Comparison of ENCODE assay signal across 8 cellular contexts in the genomic region with DNA sequence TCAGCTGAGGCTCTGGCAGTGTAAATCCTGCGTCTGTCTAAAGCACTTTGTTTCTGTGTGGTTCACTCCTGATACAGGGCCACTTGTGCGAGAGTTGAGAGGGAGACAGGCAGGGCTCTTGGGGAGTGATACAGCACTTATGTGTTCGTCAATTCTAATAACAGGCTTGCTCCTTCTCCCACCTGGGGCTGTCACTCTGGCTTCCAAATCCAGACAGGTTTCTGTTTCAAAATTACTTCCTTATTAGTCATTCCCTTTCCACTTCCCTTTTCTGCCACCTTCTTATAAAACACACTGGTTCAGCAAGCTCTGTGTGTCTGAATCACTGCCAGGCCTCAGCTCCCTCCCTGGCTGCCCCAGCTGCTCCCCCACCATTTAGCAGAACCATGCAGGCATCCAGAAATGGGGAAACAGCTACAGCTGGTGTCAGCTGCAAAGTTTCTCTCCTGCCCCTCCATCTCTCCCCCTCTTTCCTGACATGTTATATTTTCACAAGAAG. TPM values are rescaled to one million over a fixed set of nuclear protein-coding genes. Genes with fewer than 3 reads are reported as not detected.
DNase-seq lines count a peak whose midpoint lies in the region; ATAC-seq and TF ChIP-seq lines count a peak whose summit lies in the region.

No MANE protein-coding gene starts in this region.

- intact Hi-C loops in activated B cell treated with CpG ODN at 0.5 μM for 24 hours (cut with micrococcal nuclease), result loop anchor here (1.0 to 5.0 kb wide), 7 partner anchors 13 to 236 kb away; a partner anchor contains a TSS
- intact Hi-C loops in right cardiac atrium (cut with DNase I), result no loop called here
- intact Hi-C loops in sigmoid colon (cut with DNase I), result no loop called here

- peak overlapping the region; percentile 39 for H3K4me3 Mint-ChIP-seq in activated B cell treated with CpG ODN at 0.5 μM for 24 hours

- POLR2A ChIA-PET in activated B cell treated with CpG ODN at 0.5 μM for 24 hours (lab: Charles Lee), result interaction anchor here (0.6 to 1.3 kb wide), 4 partner anchors 12 to 62 kb away, joined by 3 to 9 read pairs (median 4); no protein-coding TSS in a partner anchor

- TF ChIP-seq CTCF in activated B cell treated with CpG ODN at 0.5 μM for 24 hours (IDR thresholded peaks at IDR 0.05), result no peak
- TF ChIP-seq CTCF in sigmoid colon (IDR thresholded peaks at IDR 0.05), result no peak

- peak overlapping the region; percentile 10 for H3K27ac ChIP-seq in right cardiac atrium (ENCODE audit: low read length)
- H3K27ac ChIP-seq in sigmoid colon, result peak overlapping the region; percentile 61 to 72 (median 67)

- H3K27me3 Mint-ChIP-seq in activated B cell treated with CpG ODN at 0.5 μM for 24 hours, result no peaks in the 10 kb centered on the region

- TF ChIP-seq EP300 in sigmoid colon (IDR thresholded peaks at IDR 0.05), result no peak

- H3K4me3 ChIP-seq in right cardiac atrium (ENCODE audit: low read length), result no peak overlapping the region
- H3K4me3 ChIP-seq in sigmoid colon, result no peak overlapping the region

- H3K36me3 ChIP-seq in sigmoid colon, result no peaks in the 10 kb centered on the region

- peak overlapping the region; percentile 92 for H3K27ac Mint-ChIP-seq in activated B cell treated with CpG ODN at 0.5 μM for 24 hours

- peak; percentile 14 for DNase-seq in stimulated activated CD4-positive, alpha-beta T cell treated with anti-CD3 and anti-CD28 coated beads, Interleukin-15, amount 100 ng/mL, for 24 hours
- no peak for DNase-seq in stimulated activated CD4-positive, alpha-beta T cell treated with anti-CD3 and anti-CD28 coated beads, Interleukin-12 subunit alpha, Interleukin-12 subunit beta, amount 100 ng/mL, for 4 hours
- DNase-seq in NCI-H1694 treated with DMSO at 0.1 percent for 48 hours (lab: John Stamatoyannopoulos, UW) (peak; percentile 88), activated B cell treated with CpG ODN at 0.5 μM for 24 hours (peak; percentile 41), right cardiac atrium (peak; percentile 55 to 83 (median 82)), sigmoid colon (peak; percentile 83)
- no peak for DNase-seq in activated CD4-positive, alpha-beta T cell treated with anti-CD3 and anti-CD28 coated beads, Interleukin-2, amount 50 U/mL, for 4 hours

- H3K4me1 Mint-ChIP-seq in activated B cell treated with CpG ODN at 0.5 μM for 24 hours, result peaks cover 28% of the 10 kb centered on the region

- H3K9me3 ChIP-seq in right cardiac atrium (ENCODE audit: control insufficient read depth, low read length) (no peaks in the 10 kb centered on the region), sigmoid colon (no peaks in the 10 kb centered on the region)

- no peaks in the 10 kb centered on the region for H3K9me3 Mint-ChIP-seq in activated B cell treated with CpG ODN at 0.5 μM for 24 hours

- no peak for TF ChIP-seq POLR2A in sigmoid colon (IDR thresholded peaks at IDR 0.05)

- 28% methylated on average over 3 of the region's 3 CpGs for WGBS in right cardiac atrium
- WGBS in sigmoid colon, 2 donors, result 4 to 30% methylated on average over 3 of the region's 3 CpGs

- H3K4me1 ChIP-seq in right cardiac atrium (ENCODE audit: control insufficient read depth, insufficient read depth, low read length) (peaks cover 5% of the 10 kb centered on the region), sigmoid colon (peaks cover 0 to 17% (median 14%) of the 10 kb centered on the region in 4 donors)

- ATAC-seq in HG02981 (IDR thresholded peaks at IDR 0.05; ENCODE audit: unreplicated experiment), result peak; percentile 78
- peak; percentile 98 for ATAC-seq in activated B cell treated with CpG ODN at 0.5 μM for 24 hours (ENCODE audit: low read depth)
- peak; percentile 81 to 84 for ATAC-seq in right cardiac atrium

- CTCF ChIA-PET in activated B cell treated with CpG ODN at 0.5 μM for 24 hours (lab: Charles Lee), result interaction anchor here (1.4 to 1.5 kb wide), 2 partner anchors 10 to 49 kb away, joined by 3 to 6 read pairs; no protein-coding TSS in a partner anchor

- H3K36me3 Mint-ChIP-seq in activated B cell treated with CpG ODN at 0.5 μM for 24 hours (ENCODE audit: low read depth), result no peaks in the 10 kb centered on the region

- H3K27me3 ChIP-seq in right cardiac atrium (ENCODE audit: control insufficient read depth, insufficient read depth) (no peaks in the 10 kb centered on the region), sigmoid colon (no peaks in the 10 kb centered on the region)

RNA-seq across cellular contexts. Expression of a gene that starts 58.5 kb away (rescaled TPM):
- total RNA-seq in activated B cell treated with CpG ODN at 0.5 μM for 24 hours (18.7 and 21.4 TPM in 2 replicates), right cardiac atrium (1 to 10 TPM; 5.8 to 8.5 (median 7.0) TPM), sigmoid colon (10 to 100 TPM; 17.2 to 33.8 (median 23.2) TPM)
- polyA plus RNA-seq in right cardiac atrium (2.5 TPM), sigmoid colon (10 to 100 TPM; 14.4 to 27.3 (median 22.2) TPM)

Comparison
In these comparisons a context has a peak if more than half of its experiments do, and no peak if none do; other contexts are left out.
1. DNase-seq: peak in stimulated activated CD4-positive, alpha-beta T cell treated with anti-CD3 and anti-CD28 coated beads, Interleukin-15, amount 100 ng/mL, for 24 hours (single experiment), NCI-H1694 treated with DMSO at 0.1 percent for 48 hours (single experiment), activated B cell treated with CpG ODN at 0.5 μM for 24 hours (single experiment), right cardiac atrium (3 of 3) and sigmoid colon (single experiment); none in stimulated activated CD4-positive, alpha-beta T cell treated with anti-CD3 and anti-CD28 coated beads, Interleukin-12 subunit alpha, Interleukin-12 subunit beta, amount 100 ng/mL, for 4 hours (single experiment) and activated CD4-positive, alpha-beta T cell treated with anti-CD3 and anti-CD28 coated beads, Interleukin-2, amount 50 U/mL, for 4 hours (0 of 2).
2. Peak in every context shown above with its lines, with median percentiles within 50 percentile points of each other: ATAC-seq.